ENCODE assay signal across 1 cellular context in genomic region chr1:198780376-198780775, GRCh38.
TF ChIP-seq lines count a peak whose summit lies in the region.

No MANE protein-coding gene starts in this region.

TF ChIP-seq in endothelial cell of umbilical vein, 7 proteins besides CTCF, POLR2A, EP300 and RAD21:
- TF ChIP-seq FOS (IDR thresholded peaks at IDR 0.05; ENCODE audit: borderline replicate concordance, insufficient read depth, low read length) (peak; percentile 74), GATA2 (IDR thresholded peaks at IDR 0.05; ENCODE audit: insufficient read depth, insufficient read length, low read depth, low read length) (peak; percentile 85), MAX (IDR thresholded peaks at IDR 0.05; ENCODE audit: insufficient read depth, insufficient read length) (no peak), JUN (IDR thresholded peaks at IDR 0.05; ENCODE audit: borderline replicate concordance, insufficient read depth, insufficient read length, low read depth) (peak; percentile 84)
